ENCODE assay signal across 8 cellular contexts in the genomic region with DNA sequence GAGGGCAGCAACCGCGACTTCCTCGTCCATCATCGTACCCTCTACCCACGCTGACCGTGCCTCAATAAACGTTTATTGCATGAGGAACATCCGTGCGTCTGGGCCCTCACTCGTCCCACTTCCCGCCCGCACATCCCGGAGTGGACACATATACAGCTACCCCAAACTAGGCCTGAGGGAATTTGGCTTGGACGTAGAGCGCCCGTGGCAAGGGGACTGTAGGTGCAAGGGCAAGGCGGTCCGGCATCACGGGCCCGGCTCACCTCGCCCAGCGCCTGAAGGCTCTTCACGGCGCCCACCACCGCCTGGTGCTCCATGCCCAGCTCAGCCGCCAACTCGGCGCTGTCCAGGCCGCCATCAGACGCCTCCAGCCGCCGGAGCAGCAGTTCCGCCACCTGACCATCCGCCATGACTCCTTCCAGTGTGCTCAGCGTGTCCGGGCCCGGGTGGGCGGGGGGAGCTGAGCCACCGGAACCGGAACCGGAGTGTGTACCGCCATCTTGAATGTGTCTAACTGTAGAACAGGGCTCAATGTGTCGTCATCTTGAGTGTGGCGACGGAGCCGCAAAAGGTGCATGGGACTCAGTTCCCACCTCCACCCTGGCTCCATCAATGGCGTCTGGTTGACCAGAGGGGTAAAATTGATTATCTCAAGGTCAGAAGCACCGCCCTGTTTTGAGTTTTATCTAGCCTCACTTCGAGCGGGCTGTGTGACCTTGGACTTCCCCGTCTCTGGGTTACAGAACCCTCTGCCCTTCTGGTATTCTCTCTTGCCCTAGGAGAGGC. TPM values are rescaled to one million over a fixed set of nuclear protein-coding genes. Genes with fewer than 3 reads are reported as not detected.
DNase-seq lines count a peak whose midpoint lies in the region; ATAC-seq and TF ChIP-seq lines count a peak whose summit lies in the region.

A gene (minus strand): TSS at position 425 of the 786 bp plus-strand sequence. CDS start 15 bp downstream, at position 410.

- H3K9me3 ChIP-seq in mucosa of descending colon, result no peaks in the 10 kb centered on the region

- no peaks in the 10 kb centered on the region for H3K36me3 ChIP-seq in mucosa of descending colon (ENCODE audit: low read depth)

- DNase-seq in AG20443 (ENCODE audit: low spot score) (peak; percentile 94), HuH-7.5 (ENCODE audit: low spot score) (peak; percentile 91), OCI-M2 (lab: John Stamatoyannopoulos, UW; ENCODE audit: unreplicated experiment) (peak; percentile 70), activated T-cell treated with anti-CD3 and anti-CD28 coated beads for 48 hours (ENCODE audit: low read depth) (peak; percentile 88), epithelial cell of proximal tubule (ENCODE audit: low read depth) (no peak), mucosa of descending colon (peak; percentile 93 to 96 (median 95))
- DNase-seq in stimulated activated CD8-positive, alpha-beta memory T cell treated with anti-CD3 and anti-CD28 coated beads, Interleukin-4, amount 100 ng/mL, for 1 hour (ENCODE audit: low read depth in 2 of 2, low spot score in 1 of 2), result peak; percentile 62 to 80

- peak; percentile 96 for TF ChIP-seq POLR2A in GM19193 (IDR thresholded peaks at IDR 0.05; ENCODE audit: extremely low read depth, insufficient read depth, insufficient read length)

- peak within 1 kb of the TSS; percentile 98 for H3K4me3 ChIP-seq in epithelial cell of proximal tubule (ENCODE audit: low read depth, low read length)
- peak within 1 kb of the TSS; percentile 82 for H3K4me3 ChIP-seq in mucosa of descending colon

- H3K4me1 ChIP-seq in mucosa of descending colon (ENCODE audit: low read depth), result peaks cover 13% of the 10 kb centered on the region

- intact Hi-C loops in mucosa of descending colon (cut with DNase I, micrococcal nuclease), result no loop called here

- no peak for TF ChIP-seq CTCF in epithelial cell of proximal tubule (conservative IDR thresholded peaks at IDR 0.05; ENCODE audit: low read depth, low read length)
- no peak for TF ChIP-seq CTCF in mucosa of descending colon (IDR thresholded peaks at IDR 0.05)

- peak; percentile 85 for ATAC-seq in mucosa of descending colon

RNA-seq across cellular contexts. Expression of the gene that starts here (rescaled TPM):
- total RNA-seq in epithelial cell of proximal tubule (89.1 and 101 TPM in 2 replicates), mucosa of descending colon (10 to 100 TPM; 44.1 to 54.0 (median 48.1) TPM)
